In genomic region chr6:22214314-22214713, GRCh38 we compare ENCODE assay signal across 16 cellular contexts.
A peak's percentile ranks its signal among the peaks of the same experiment; 100 is the strongest.
DNase-seq lines count a peak whose midpoint lies in the region; ATAC-seq and TF ChIP-seq lines count a peak whose summit lies in the region.
"Had no signal": no experiment of that assay in that cellular context is flagged by ENCODE, and none has a peak within 500 bp of the region (broad histone marks: within the 10 kb centered on the region; RNA-seq: fewer than 3 reads in every experiment).

No MANE protein-coding gene starts in this region.

- H3K4me3 Mint-ChIP-seq in stimulated activated naive B cell treated with anti-CD40 and anti-IgM and Interleukin-4, amounts not matched to agents 10 μg/mL and 1 μg/mL and 100 μg/mL, for 72 hours, result no peak overlapping the region
- H3K4me3 Mint-ChIP-seq: CD4-positive, alpha-beta memory T cell had no signal

- H3K9me3 Mint-ChIP-seq in stimulated activated naive B cell treated with anti-CD40 and anti-IgM and Interleukin-4, amounts not matched to agents 10 μg/mL and 1 μg/mL and 100 μg/mL, for 72 hours, result no peaks in the 10 kb centered on the region
- H3K9me3 Mint-ChIP-seq: CD4-positive, alpha-beta memory T cell had no signal

- no peaks in the 10 kb centered on the region for H3K36me3 Mint-ChIP-seq in stimulated activated naive B cell treated with anti-CD40 and anti-IgM and Interleukin-4, amounts not matched to agents 10 μg/mL and 1 μg/mL and 100 μg/mL, for 72 hours
- H3K36me3 Mint-ChIP-seq: CD4-positive, alpha-beta memory T cell had no signal

- no peak overlapping the region for H4K8ac ChIP-seq in neuronal stem cell (ENCODE audit: low read depth, low read length)

- H4K91ac ChIP-seq in neuronal stem cell (ENCODE audit: low read depth, low read length, poor library complexity), result no peak overlapping the region

- H3K4me2 ChIP-seq in BLaER1 (peak overlapping the region; percentile 56), neuronal stem cell (ENCODE audit: insufficient read depth, low read length, poor library complexity, severe bottlenecking) (no peak overlapping the region)
- H3K4me2 ChIP-seq: A549 had no signal

- no peak overlapping the region for H3K14ac ChIP-seq in neuronal stem cell (ENCODE audit: low read length)

- peak; percentile 12 for DNase-seq in GM06990 (ENCODE audit: extremely low read depth, insufficient read length)
- DNase-seq in SK-N-DZ (ENCODE audit: low spot score), result peak; percentile 32
- DNase-seq in stimulated activated naive B cell treated with anti-CD40 and anti-IgM and Interleukin-4, amounts not matched to agents 10 μg/mL and 1 μg/mL and 100 μg/mL, for 72 hours, result no peak
- no peak for DNase-seq in neuronal stem cell (ENCODE audit: low spot score)
- no peak for DNase-seq in kidney tubule cell (ENCODE audit: low spot score)
- no peak for DNase-seq in activated T-cell treated with anti-CD3 and anti-CD28 coated beads, Interleukin-2, amount 50 U/mL, for 48 hours
- DNase-seq: CD4-positive, alpha-beta memory T cell; COR-L47; DMS153; DMS79 treated with DMSO at 0.1 percent for 48 hours; EL; IMR-90 had no signal

- no peak overlapping the region for H2BK12ac ChIP-seq in neuronal stem cell (ENCODE audit: low read length)

- peak; percentile 51 to 66 for ATAC-seq in stimulated activated naive B cell treated with anti-CD40 and anti-IgM and Interleukin-4, amounts not matched to agents 10 μg/mL and 1 μg/mL and 100 μg/mL, for 72 hours (replicated peaks)
- ATAC-seq: A549 had no signal

- H3K27ac ChIP-seq in BLaER1 (no peak overlapping the region), neuronal stem cell (replicated peaks; ENCODE audit: low read length) (no peak overlapping the region)
- H3K27ac ChIP-seq: A549, C4-2B had no signal

- H3K4ac ChIP-seq in neuronal stem cell (ENCODE audit: low read length), result no peak overlapping the region

- no peak overlapping the region for H2BK5ac ChIP-seq in neuronal stem cell (ENCODE audit: low read length)

- H3K27me3 ChIP-seq in BLaER1 (no peaks in the 10 kb centered on the region), GM06990 (replicated peaks; ENCODE audit: control insufficient read depth, insufficient read depth, low read length) (no peaks in the 10 kb centered on the region), neuronal stem cell (ENCODE audit: control insufficient read depth in 3 of 3, insufficient read depth in 3 of 3, low read depth in 1 of 3, low read length in 3 of 3) (no peaks in the 10 kb centered on the region)

- no peak overlapping the region for H2AK5ac ChIP-seq in neuronal stem cell (ENCODE audit: low read depth, low read length)

- H3K9me3 ChIP-seq in BLaER1 (no peaks in the 10 kb centered on the region), neuronal stem cell (replicated peaks in 1 of 2; ENCODE audit: control insufficient read depth in 2 of 2, insufficient read depth in 1 of 2, low read depth in 1 of 2, low read length in 2 of 2) (peaks cover 0 to 1% of the 10 kb centered on the region in 2 donors)
- H3K9me3 ChIP-seq: A549, HAP-1 had no signal

- H2AFZ ChIP-seq in neuronal stem cell (ENCODE audit: low read length), result no peak overlapping the region

- no peak overlapping the region for H3K27ac Mint-ChIP-seq in stimulated activated naive B cell treated with anti-CD40 and anti-IgM and Interleukin-4, amounts not matched to agents 10 μg/mL and 1 μg/mL and 100 μg/mL, for 72 hours
- H3K27ac Mint-ChIP-seq: CD4-positive, alpha-beta memory T cell had no signal

- no peaks in the 10 kb centered on the region for H3K36me3 ChIP-seq in BLaER1
- no peaks in the 10 kb centered on the region for H3K36me3 ChIP-seq in GM06990 (ENCODE audit: control insufficient read depth, insufficient read depth, low read length)
- H3K36me3 ChIP-seq in neuronal stem cell (replicated peaks in 1 of 2; ENCODE audit: control insufficient read depth in 2 of 2, insufficient read depth in 2 of 2, low read length in 2 of 2), result no peaks in the 10 kb centered on the region
- H3K36me3 ChIP-seq: HAP-1 had no signal

- no peak overlapping the region for H3K18ac ChIP-seq in neuronal stem cell (ENCODE audit: low read length)

- H2BK15ac ChIP-seq in neuronal stem cell (ENCODE audit: low read length), result no peak overlapping the region

- H3K9ac ChIP-seq in BLaER1, result no peak overlapping the region
- no peak overlapping the region for H3K9ac ChIP-seq in neuronal stem cell (ENCODE audit: low read depth, low read length, poor library complexity)

- no peaks in the 10 kb centered on the region for H4K20me1 ChIP-seq in BLaER1

- TF ChIP-seq CTCF in GM06990 (IDR thresholded peaks at IDR 0.05; ENCODE audit: insufficient read depth, low read length, poor library complexity, severe bottlenecking), result no peak

- WGBS in neuronal stem cell (ENCODE audit: extremely low coverage in 2 of 2, insufficient read length in 2 of 2, insufficient replicate concordance in 1 of 2), 2 donors, result no CpG with 5 or more reads among the region's 5 CpGs

- H3K4me1 Mint-ChIP-seq in stimulated activated naive B cell treated with anti-CD40 and anti-IgM and Interleukin-4, amounts not matched to agents 10 μg/mL and 1 μg/mL and 100 μg/mL, for 72 hours, result peaks cover 4 to 9% of the 10 kb centered on the region in 2 donors
- H3K4me1 Mint-ChIP-seq: CD4-positive, alpha-beta memory T cell had no signal

- no peak overlapping the region for H2BK120ac ChIP-seq in neuronal stem cell (ENCODE audit: low read depth, low read length)

- H3K4me1 ChIP-seq in BLaER1, result peaks cover 12% of the 10 kb centered on the region
- no peaks in the 10 kb centered on the region for H3K4me1 ChIP-seq in neuronal stem cell (ENCODE audit: control insufficient read depth in 2 of 2, insufficient read depth in 1 of 2, low read depth in 1 of 2, low read length in 2 of 2)
- H3K4me1 ChIP-seq: A549, HAP-1 had no signal

- no peaks in the 10 kb centered on the region for H3K27me3 Mint-ChIP-seq in stimulated activated naive B cell treated with anti-CD40 and anti-IgM and Interleukin-4, amounts not matched to agents 10 μg/mL and 1 μg/mL and 100 μg/mL, for 72 hours
- H3K27me3 Mint-ChIP-seq: CD4-positive, alpha-beta memory T cell had no signal

- H3K23ac ChIP-seq in neuronal stem cell (ENCODE audit: low read depth, low read length, poor library complexity), result no peak overlapping the region

- H3K79me1 ChIP-seq in neuronal stem cell (ENCODE audit: low read depth, low read length), result no peaks in the 10 kb centered on the region

- H3K4me3 ChIP-seq in BLaER1 (no peak overlapping the region), GM06990 (replicated peaks; ENCODE audit: low read depth, low read length) (no peak overlapping the region), neuronal stem cell (ENCODE audit: low read length in 2 of 2) (no peak overlapping the region)
- H3K4me3 ChIP-seq: A549, HAP-1 had no signal

Comparison
In these comparisons a context has a peak if more than half of its experiments do, and no peak if none do; other contexts are left out.
1. DNase-seq: peak in GM06990 (single experiment) and SK-N-DZ (single experiment); none in stimulated activated naive B cell treated with anti-CD40 and anti-IgM and Interleukin-4, amounts not matched to agents 10 μg/mL and 1 μg/mL and 100 μg/mL, for 72 hours (single experiment), neuronal stem cell (single experiment), kidney tubule cell (single experiment) and activated T-cell treated with anti-CD3 and anti-CD28 coated beads, Interleukin-2, amount 50 U/mL, for 48 hours (0 of 2).